Comparison of ENCODE assay signal across 1 cellular context in genomic region chr7:74287303-74288033, GRCh38.
TF ChIP-seq lines count a peak whose summit lies in the region.

No MANE protein-coding gene starts in this region.

TF ChIP-seq in H1, 55 proteins besides CTCF, POLR2A, EP300 and RAD21:
- TF ChIP-seq NANOG (IDR thresholded peaks at IDR 0.05; ENCODE audit: insufficient read depth, low read depth, low read length, poor library complexity, severe bottlenecking) (no peak), ATF2 (IDR thresholded peaks at IDR 0.05; ENCODE audit: low read length) (no peak), POLR2AphosphoS5 (IDR thresholded peaks at IDR 0.05; ENCODE audit: low read depth, low read length) (no peak), SRF (IDR thresholded peaks at IDR 0.05; ENCODE audit: low read depth, low read length) (no peak), TAF7 (optimal IDR thresholded peaks at IDR 0.05; ENCODE audit: borderline replicate concordance, low read depth, low read length) (no peak), JUN (IDR thresholded peaks at IDR 0.05; ENCODE audit: low read depth, low read length) (no peak), GABPA (IDR thresholded peaks at IDR 0.05; ENCODE audit: borderline replicate concordance, insufficient read depth, low read length) (no peak), SP4 (IDR thresholded peaks at IDR 0.05; ENCODE audit: low read length) (no peak), TEAD4 (IDR thresholded peaks at IDR 0.05; ENCODE audit: low read depth, low read length) (no peak), HDAC6 (IDR thresholded peaks at IDR 0.05; ENCODE audit: low read depth, low read length) (no peak), BCL11A (IDR thresholded peaks at IDR 0.05; ENCODE audit: low read depth in 2 of 2, low read length in 2 of 2) (no peak), RBBP5 (IDR thresholded peaks at IDR 0.05; ENCODE audit: borderline replicate concordance, low read depth, low read length) (no peak), RXRA (IDR thresholded peaks at IDR 0.05; ENCODE audit: insufficient read depth, low read depth, low read length) (no peak)
TF ChIP-seq in H1: peak in this region for 0.
